Comparison of ENCODE assay signal across 18 cellular contexts in genomic region chr16:65770752-65771151, GRCh38.
DNase-seq lines count a peak whose midpoint lies in the region; ATAC-seq, FAIRE-seq and TF ChIP-seq lines count a peak whose summit lies in the region.
"Had no signal": no experiment of that assay in that cellular context is flagged by ENCODE, and none has a peak within 500 bp of the region (broad histone marks: within the 10 kb centered on the region; RNA-seq: fewer than 3 reads in every experiment).

No MANE protein-coding gene starts in this region.

- no peak overlapping the region for H3K4me3 Mint-ChIP-seq in GM23338

- no peak for DNase-seq in A549 (ENCODE audit: low read depth in 1 of 2, low spot score in 1 of 2)
- DNase-seq in GM23338 (ENCODE audit: low spot score): peak; percentile 17
- no peak for DNase-seq in K562 (ENCODE audit: extremely low read depth in 1 of 4, low spot score in 3 of 4)
- DNase-seq in foreskin keratinocyte: peak; percentile 45 to 64
- DNase-seq in lower leg skin (ENCODE audit: low spot score in 2 of 2): no peak
- DNase-seq: DMS79, H7, KG1, NCI-H1105, NCI-H146, NCI-H2029, NCI-H345, NCI-H524 treated with DMSO at 0.1 percent for 48 hours, SJCRH30 had no signal

- no peak overlapping the region for H3K4me3 ChIP-seq in A549
- no peak overlapping the region for H3K4me3 ChIP-seq in GM23338
- H3K4me3 ChIP-seq in K562: no peak overlapping the region
- no peak overlapping the region for H3K4me3 ChIP-seq in lower leg skin (ENCODE audit: low read depth, poor library complexity, severe bottlenecking)
- H3K4me3 ChIP-seq: SJCRH30 had no signal

- H3K27ac Mint-ChIP-seq in GM23338: no peak overlapping the region

- intact Hi-C loops in K562 (cut with micrococcal nuclease) (no loop called here), lower leg skin (cut with DNase I; ENCODE audit: low total_unique reads) (no loop called here)

- H3K9ac ChIP-seq in K562 (ENCODE audit: insufficient read depth in 1 of 2, low read depth in 2 of 2, low read length in 2 of 2): no peak overlapping the region

- H3K4me2 ChIP-seq in A549 (no peak overlapping the region), GM23338 (no peak overlapping the region), K562 (ENCODE audit: insufficient read depth, low read length) (no peak overlapping the region)

- 5% methylated on average over 1 of the region's 1 CpG for WGBS in A549 (ENCODE audit: missing lambda C conversion rate)
- WGBS in K562 (ENCODE audit: insufficient coverage, low coverage, missing lambda C conversion rate): 0% methylated on average over 1 of the region's 1 CpG
- WGBS in lower leg skin, 2 donors: 79 to 91% methylated on average over 1 of the region's 1 CpG

- POLR2A ChIA-PET in A549 (lab: Yijun Ruan, JAX): no interaction called here
- POLR2A ChIA-PET in K562 (lab: Yijun Ruan, JAX): no interaction called here

- BruUV-seq in K562 (replicated peaks; lab: Mats Ljungman, UMichigan): no TSS peak

- in situ Hi-C loops in K562 (cut with MboI): no loop called here

- H3K79me2 ChIP-seq in GM23338 (replicated peaks; ENCODE audit: insufficient read depth): no peaks in the 10 kb centered on the region
- no peaks in the 10 kb centered on the region for H3K79me2 ChIP-seq in K562 (ENCODE audit: control insufficient read depth, insufficient read depth, low read length)

- H3K9me2 ChIP-seq in GM23338 (ENCODE audit: insufficient read depth): 0 out of 2 replicates have a peak, but pooled peaks cover 11% of the 10 kb centered on the region

- no peak for TF ChIP-seq POLR2A in A549 (IDR thresholded peaks at IDR 0.05; ENCODE audit: low read length)
- no peak for TF ChIP-seq POLR2A in K562 (conservative IDR thresholded peaks at IDR 0.05)
- no peak for TF ChIP-seq POLR2A in lower leg skin (IDR thresholded peaks at IDR 0.05)

- H3K36me3 Mint-ChIP-seq in GM23338 (ENCODE audit: low read depth): peaks cover 51% of the 10 kb centered on the region

- TF ChIP-seq CTCF in A549 (IDR thresholded peaks at IDR 0.05) (no peak), GM23338 (conservative IDR thresholded peaks at IDR 0.05; ENCODE audit: low read depth in 2 of 2) (no peak), K562 (IDR thresholded peaks at IDR 0.05 in 2 of 3, conservative IDR thresholded peaks at IDR 0.05 in 1 of 3; ENCODE audit: insufficient read depth in 2 of 3, low read depth in 1 of 3, low read length in 3 of 3) (no peak), foreskin keratinocyte (conservative IDR thresholded peaks at IDR 0.05) (no peak), lower leg skin (IDR thresholded peaks at IDR 0.05) (no peak)

- TF ChIP-seq EP300 in A549 (IDR thresholded peaks at IDR 0.05) (no peak), K562 (IDR thresholded peaks at IDR 0.05; ENCODE audit: low read length) (no peak)

- H2AFZ ChIP-seq in GM23338: no peak overlapping the region
- H2AFZ ChIP-seq in K562 (ENCODE audit: low read depth, low read length): no peak overlapping the region

- H3K4me1 ChIP-seq in A549 (no peaks in the 10 kb centered on the region), GM23338 (ENCODE audit: insufficient read depth) (peaks cover 35% of the 10 kb centered on the region), K562 (replicated peaks in 1 of 2; ENCODE audit: control insufficient read depth in 2 of 2, insufficient read depth in 2 of 2, low read length in 2 of 2) (peaks cover 0 to 21% of the 10 kb centered on the region in 2 experiments; a peak in 2 of 5 replicates), foreskin keratinocyte (no peaks in the 10 kb centered on the region)

- H3K9me3 ChIP-seq in A549: no peaks in the 10 kb centered on the region
- H3K9me3 ChIP-seq in K562 (replicated peaks; ENCODE audit: control insufficient read depth, insufficient read depth, low read depth, low read length): peaks cover 18% of the 10 kb centered on the region

- no peak overlapping the region for H3K27ac ChIP-seq in A549
- peak overlapping the region; percentile 90; the same call in 1 of the 2 replicates for H3K27ac ChIP-seq in GM23338 (ENCODE audit: low read depth)
- H3K27ac ChIP-seq in K562 (ENCODE audit: extremely low read depth, low read depth, low read length): peak overlapping the region; percentile 46; the same call in 2 of the 3 replicates
- no peak overlapping the region for H3K27ac ChIP-seq in foreskin keratinocyte
- H3K27ac ChIP-seq: SJCRH30 had no signal

- H3K27me3 ChIP-seq in GM23338 (ENCODE audit: insufficient read depth) (no peaks in the 10 kb centered on the region), K562 (ENCODE audit: control insufficient read depth in 2 of 2, insufficient read depth in 2 of 2, low read length in 2 of 2) (no peaks in the 10 kb centered on the region), foreskin keratinocyte (no peaks in the 10 kb centered on the region)
- H3K27me3 ChIP-seq: SJCRH30 had no signal

- H3K36me3 ChIP-seq in GM23338 (ENCODE audit: insufficient read depth) (peaks cover 19% of the 10 kb centered on the region), K562 (ENCODE audit: control insufficient read depth, insufficient read depth, low read length) (no peaks in the 10 kb centered on the region)
- H3K36me3 ChIP-seq: SJCRH30 had no signal

- H4K20me1 ChIP-seq in GM23338 (replicated peaks; ENCODE audit: insufficient read depth) (no peaks in the 10 kb centered on the region), K562 (replicated peaks; ENCODE audit: control insufficient read depth, insufficient read depth, low read length) (no peaks in the 10 kb centered on the region)

- TF ChIP-seq RAD21 in A549 (conservative IDR thresholded peaks at IDR 0.05 in 1 of 2, IDR thresholded peaks at IDR 0.05 in 1 of 2) (no peak), K562 (CRISPR knock-in tag; conservative IDR thresholded peaks at IDR 0.05 in 1 of 2, IDR thresholded peaks at IDR 0.05 in 1 of 2) (no peak)

- H3K9me1 ChIP-seq in K562 (ENCODE audit: control insufficient read depth, insufficient read depth, low read length): no peaks in the 10 kb centered on the region

- no peak for FAIRE-seq in A549 (lab: Jason Lieb, UNC)
- FAIRE-seq in K562 (lab: Jason Lieb, UNC): no peak
- FAIRE-seq: RCC 7860 had no signal

- H3K4me1 Mint-ChIP-seq in GM23338: peaks cover 48% of the 10 kb centered on the region

- peaks cover 46% of the 10 kb centered on the region for H3K9me3 Mint-ChIP-seq in GM23338

- 0 out of 2 replicates have a peak, but pooled peaks cover 8% of the 10 kb centered on the region for H3F3A ChIP-seq in GM23338 (replicated peaks; ENCODE audit: low read depth)

- peaks cover 16% of the 10 kb centered on the region for H3K27me3 Mint-ChIP-seq in GM23338 (ENCODE audit: insufficient read depth, low read depth, poor library complexity)

- CTCF ChIA-PET in A549 (lab: Yijun Ruan, JAX) (no interaction called here), K562 (lab: Yijun Ruan, JAX; ENCODE audit: low intra/inter-chr PET ratio) (no interaction called here)

- ATAC-seq in A549: no peak
- no peak for ATAC-seq in GM23338
- no peak for ATAC-seq in K562
- no peak for ATAC-seq in foreskin keratinocyte
- ATAC-seq in HG02571 (IDR thresholded peaks at IDR 0.05; ENCODE audit: unreplicated experiment): no peak
- ATAC-seq in HG03095 (IDR thresholded peaks at IDR 0.05; ENCODE audit: unreplicated experiment): no peak
- no peak for ATAC-seq in HG03039 (IDR thresholded peaks at IDR 0.05; ENCODE audit: unreplicated experiment)

TF ChIP-seq in A549, 52 proteins besides CTCF, POLR2A, EP300 and RAD21:
- TF ChIP-seq ZFP36 (IDR thresholded peaks at IDR 0.05; ENCODE audit: borderline replicate concordance, partially characterized antibody) (peak; percentile 72), ZC3H11A (IDR thresholded peaks at IDR 0.05) (no peak), HDAC2 (IDR thresholded peaks at IDR 0.05) (no peak), EHF (CRISPR knock-in tag; IDR thresholded peaks at IDR 0.05) (no peak), GATA3 (IDR thresholded peaks at IDR 0.05; ENCODE audit: borderline replicate concordance) (no peak), PHF8 (IDR thresholded peaks at IDR 0.05; ENCODE audit: borderline replicate concordance, low read depth) (no peak)
TF ChIP-seq in A549: peak in this region for 1.

TF ChIP-seq in GM23338, 12 proteins besides CTCF, POLR2A, EP300 and RAD21:
- TF ChIP-seq ZNF114 (CRISPR knock-in tag; IDR thresholded peaks at IDR 0.05): no peak

TF ChIP-seq in K562, 482 proteins besides CTCF, POLR2A, EP300 and RAD21:
- TF ChIP-seq ZNF780A (CRISPR knock-in tag; IDR thresholded peaks at IDR 0.05) (peak; percentile 51; the same call in 1 of the 2 replicates), ZFP36 (IDR thresholded peaks at IDR 0.05; ENCODE audit: low read depth, low read length, partially characterized antibody) (peak; percentile 89), IFI16 (CRISPR knock-in tag; IDR thresholded peaks at IDR 0.05) (no peak), ARNT (IDR thresholded peaks at IDR 0.05) (no peak), TAF7 (tag; IDR thresholded peaks at IDR 0.05) (no peak), MCM5 (IDR thresholded peaks at IDR 0.05; ENCODE audit: low read depth) (no peak), EWSR1 (IDR thresholded peaks at IDR 0.05; ENCODE audit: borderline replicate concordance, low read depth, partially characterized antibody) (no peak), SP1 (CRISPR knock-in tag; IDR thresholded peaks at IDR 0.05) (no peak), ZBTB5 (IDR thresholded peaks at IDR 0.05) (no peak)

Comparison
In these comparisons a context has a peak if more than half of its experiments do, and no peak if none do; other contexts are left out.
1. DNase-seq: peak in GM23338 (single experiment) and foreskin keratinocyte (2 of 2); none in A549 (0 of 2), K562 (0 of 4) and lower leg skin (0 of 2).
2. H3K27ac ChIP-seq: peak in GM23338 (single experiment) and K562 (single experiment); none in A549 (0 of 2) and foreskin keratinocyte (single experiment).
3. Of the 35 proteins assayed by ChIP-seq in both K562 and A549: peak only in K562: none; only in A549: none; in both: ZFP36; in neither: 34.